26 cellular contexts compared by ENCODE assay signal in genomic region chr3:2352134-2352762, GRCh38.
"Had no signal": no experiment of that assay in that cellular context is flagged by ENCODE, and none has a peak within 500 bp of the region (broad histone marks: within the 10 kb centered on the region; RNA-seq: fewer than 3 reads in every experiment).

No MANE protein-coding gene starts in this region.

- H3K4me1 ChIP-seq: foreskin keratinocyte, gastroesophageal sphincter had no signal

- H3K36me3 ChIP-seq: esophagus muscularis mucosa, gastroesophageal sphincter, heart left ventricle, left ventricle myocardium inferior had no signal

- H3K27me3 Mint-ChIP-seq: memory B cell had no signal

- H3K4me1 Mint-ChIP-seq: memory B cell had no signal

- H3K36me3 Mint-ChIP-seq: memory B cell had no signal

- FAIRE-seq: colon, endothelial cell of umbilical vein, frontal cortex, islet of Langerhans, keratinocyte had no signal

- DNase-seq: cerebellar nuclear complex; dermis blood vessel endothelial cell; dorsolateral prefrontal cortex; effector CD4-positive, alpha-beta T cell; effector memory CD4-positive, alpha-beta T cell; foreskin keratinocyte; hypothalamus; kidney glomerular epithelial cell; left colon; left ventricle myocardium inferior; mammary epithelial cell; mesendoderm; midbrain had no signal

- ATAC-seq: foreskin keratinocyte, gastroesophageal sphincter, heart left ventricle, left colon, left lobe of liver had no signal

- H3K27ac ChIP-seq: coronary artery, dorsolateral prefrontal cortex, esophagus muscularis mucosa, foreskin keratinocyte, gastroesophageal sphincter, heart left ventricle, hepatocyte, left ventricle myocardium inferior had no signal

- H3K4me3 ChIP-seq: coronary artery, dorsolateral prefrontal cortex, esophagus muscularis mucosa, gastroesophageal sphincter, heart left ventricle, hepatocyte, left ventricle myocardium inferior, lung had no signal

- H3K4me3 Mint-ChIP-seq: memory B cell had no signal

- H3K27me3 ChIP-seq: dorsolateral prefrontal cortex, esophagus muscularis mucosa, foreskin keratinocyte, heart left ventricle, hepatocyte had no signal

- H3K27ac Mint-ChIP-seq: memory B cell had no signal
